In genomic region chr4:165198329-165198728, GRCh38 we compare ENCODE assay signal across 19 cellular contexts.
"Had no signal": no experiment of that assay in that cellular context is flagged by ENCODE, and none has a peak within 500 bp of the region (broad histone marks: within the 10 kb centered on the region; RNA-seq: fewer than 3 reads in every experiment).

No MANE protein-coding gene starts in this region.

- H3K4me1 ChIP-seq: esophagus muscularis mucosa, left ventricle myocardium inferior had no signal

- H3K9me3 Mint-ChIP-seq: activated CD4-positive, alpha-beta memory T cell treated with anti-CD3 and anti-CD28 coated beads, Interleukin-2, amount 10 ng/mL, durations not matched to agents 7 days and 5 days; endodermal cell; neural crest cell; stimulated activated naive CD8-positive, alpha-beta T cell treated with anti-CD3 and anti-CD28 coated beads, Interleukin-15, Interleukin-2, amounts not matched to agents 100 ng/mL and 50 ng/mL, for 24 hours had no signal

- H3K9me3 ChIP-seq: esophagus muscularis mucosa, left ventricle myocardium inferior, pancreas, thoracic aorta had no signal

- H3K27ac ChIP-seq: brain microvascular endothelial cell, esophagus muscularis mucosa, left ventricle myocardium inferior, thoracic aorta had no signal

- H3K4me1 Mint-ChIP-seq: activated CD4-positive, alpha-beta memory T cell treated with anti-CD3 and anti-CD28 coated beads, Interleukin-2, amount 10 ng/mL, durations not matched to agents 7 days and 5 days; endodermal cell; neural crest cell had no signal

- DNase-seq: activated CD4-positive, alpha-beta memory T cell treated with anti-CD3 and anti-CD28 coated beads, Interleukin-2, amount 10 ng/mL, durations not matched to agents 7 days and 5 days; activated CD8-positive, alpha-beta memory T cell treated with anti-CD3 and anti-CD28 coated beads, Interleukin-2, amount 50 U/mL, for 48 hours; activated naive CD4-positive, alpha-beta T cell treated with anti-CD3 and anti-CD28 coated beads, Interleukin-2, amount 10 ng/mL, durations not matched to agents 7 days and 5 days; amniotic stem cell; brain microvascular endothelial cell; cerebellar nuclear complex; dermis blood vessel endothelial cell; endodermal cell; head of caudate nucleus; islet precursor cell; left ventricle myocardium inferior; mesenchymal stem cell; pancreas; stimulated activated CD4-positive, alpha-beta T cell treated with anti-CD3 and anti-CD28 coated beads, Interleukin-2, amount 100 ng/mL, for 48 hours; SW 1271 had no signal

- H3K27me3 Mint-ChIP-seq: activated CD4-positive, alpha-beta memory T cell treated with anti-CD3 and anti-CD28 coated beads, Interleukin-2, amount 10 ng/mL, durations not matched to agents 7 days and 5 days; activated naive CD4-positive, alpha-beta T cell treated with anti-CD3 and anti-CD28 coated beads, Interleukin-2, amount 10 ng/mL, durations not matched to agents 7 days and 5 days; stimulated activated naive CD8-positive, alpha-beta T cell treated with anti-CD3 and anti-CD28 coated beads, Interleukin-15, Interleukin-2, amounts not matched to agents 100 ng/mL and 50 ng/mL, for 24 hours had no signal

- H3K4me3 Mint-ChIP-seq: activated CD4-positive, alpha-beta memory T cell treated with anti-CD3 and anti-CD28 coated beads, Interleukin-2, amount 10 ng/mL, durations not matched to agents 7 days and 5 days; activated naive CD4-positive, alpha-beta T cell treated with anti-CD3 and anti-CD28 coated beads, Interleukin-2, amount 10 ng/mL, durations not matched to agents 7 days and 5 days; endodermal cell; neural crest cell; stimulated activated naive CD8-positive, alpha-beta T cell treated with anti-CD3 and anti-CD28 coated beads, Interleukin-15, Interleukin-2, amounts not matched to agents 100 ng/mL and 50 ng/mL, for 24 hours had no signal

- H3K27me3 ChIP-seq: brain microvascular endothelial cell, esophagus muscularis mucosa, pancreas had no signal

- ATAC-seq: pancreas had no signal

- H3K4me3 ChIP-seq: esophagus muscularis mucosa, left ventricle myocardium inferior, pancreas, thoracic aorta had no signal

- H3K36me3 ChIP-seq: brain microvascular endothelial cell, esophagus muscularis mucosa, left ventricle myocardium inferior, pancreas, thoracic aorta had no signal

- H3K36me3 Mint-ChIP-seq: activated naive CD4-positive, alpha-beta T cell treated with anti-CD3 and anti-CD28 coated beads, Interleukin-2, amount 10 ng/mL, durations not matched to agents 7 days and 5 days had no signal

- H3K27ac Mint-ChIP-seq: activated CD4-positive, alpha-beta memory T cell treated with anti-CD3 and anti-CD28 coated beads, Interleukin-2, amount 10 ng/mL, durations not matched to agents 7 days and 5 days; activated naive CD4-positive, alpha-beta T cell treated with anti-CD3 and anti-CD28 coated beads, Interleukin-2, amount 10 ng/mL, durations not matched to agents 7 days and 5 days; endodermal cell; stimulated activated naive CD8-positive, alpha-beta T cell treated with anti-CD3 and anti-CD28 coated beads, Interleukin-15, Interleukin-2, amounts not matched to agents 100 ng/mL and 50 ng/mL, for 24 hours had no signal
